Comparison of ENCODE assay signal across 8 cellular contexts in the genomic region with DNA sequence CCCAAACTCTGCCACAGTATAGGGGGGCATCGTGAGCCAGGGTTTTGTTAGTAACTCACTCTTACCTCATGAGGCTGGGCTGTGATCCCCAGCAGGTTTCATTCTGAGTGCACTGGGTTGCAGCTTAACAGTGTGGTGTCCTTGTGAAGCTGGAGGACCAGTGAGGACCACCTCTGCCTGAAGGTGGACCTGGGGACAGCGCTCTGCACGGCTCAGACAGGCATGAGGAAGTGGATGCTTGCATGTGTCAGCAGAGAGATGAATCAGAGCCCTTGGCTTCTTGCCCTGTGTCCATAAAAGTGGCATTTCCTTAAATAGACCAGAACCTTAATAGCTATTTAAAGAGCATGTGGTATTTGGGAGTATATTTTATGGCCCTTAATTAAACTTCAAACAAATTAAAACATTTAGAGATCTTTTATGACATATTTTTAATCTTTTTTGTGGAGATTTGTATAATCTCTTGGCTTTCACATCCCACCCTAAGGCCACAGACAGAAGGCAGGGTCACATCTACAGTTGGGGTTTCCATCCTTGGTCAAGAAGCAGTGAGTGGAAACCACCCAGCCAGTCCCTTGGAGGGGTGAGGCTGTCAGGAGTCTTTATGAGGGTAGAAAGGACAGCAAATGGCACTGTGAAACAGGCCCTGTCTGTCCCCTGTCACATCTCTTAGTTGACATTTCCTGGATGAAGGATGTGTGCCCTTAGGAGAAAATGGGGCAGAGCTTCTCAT. TPM values are rescaled to one million over a fixed set of nuclear protein-coding genes. Genes with fewer than 3 reads are reported as not detected.
A peak's percentile ranks its signal among the peaks of the same experiment; 100 is the strongest.
DNase-seq lines count a peak whose midpoint lies in the region; ATAC-seq, FAIRE-seq and TF ChIP-seq lines count a peak whose summit lies in the region.

No MANE protein-coding gene starts in this region.

- ATAC-seq in stimulated activated effector memory CD8-positive, alpha-beta T cell treated with anti-CD3 and anti-CD28 coated beads, Interleukin-12 subunit alpha, Interleukin-12 subunit beta, amount 100 ng/mL, for 72 hours: peak; percentile 82
- no peak for ATAC-seq in HG03521 (IDR thresholded peaks at IDR 0.05; ENCODE audit: unreplicated experiment)
- ATAC-seq in HG02981 (IDR thresholded peaks at IDR 0.05; ENCODE audit: unreplicated experiment): no peak

- H3K4me1 ChIP-seq in astrocyte (ENCODE audit: insufficient read depth, low read length): peaks cover 25% of the 10 kb centered on the region

- no peaks in the 10 kb centered on the region for H3K36me3 ChIP-seq in astrocyte (ENCODE audit: insufficient read depth, low read length)

- intact Hi-C loops in activated naive CD4-positive, alpha-beta T cell treated with anti-CD3 and anti-CD28 coated beads for 36 hours (cut with micrococcal nuclease): no loop called here

- CTCF ChIA-PET in activated naive CD4-positive, alpha-beta T cell treated with anti-CD3 and anti-CD28 coated beads for 36 hours (lab: Charles Lee): interaction anchor here (1.1 kb wide), 1 partner anchor 19 kb away, joined by 4 read pairs; no protein-coding TSS in a partner anchor

- H3K27me3 ChIP-seq in astrocyte (ENCODE audit: insufficient read depth, low read length): no peaks in the 10 kb centered on the region

- no peaks in the 10 kb centered on the region for H3K9me3 ChIP-seq in astrocyte (ENCODE audit: insufficient read depth, low read depth, low read length)

- no peak overlapping the region for H3K4me3 ChIP-seq in astrocyte (ENCODE audit: insufficient read depth, low read depth, low read length)

- peaks cover 2% of the 10 kb centered on the region for H3K79me2 ChIP-seq in astrocyte (ENCODE audit: insufficient read depth, low read length)

- H3K27me3 Mint-ChIP-seq in activated naive CD4-positive, alpha-beta T cell treated with anti-CD3 and anti-CD28 coated beads for 36 hours (ENCODE audit: low read depth): no peaks in the 10 kb centered on the region
- no peaks in the 10 kb centered on the region for H3K27me3 Mint-ChIP-seq in astrocyte (ENCODE audit: low read depth, unreplicated experiment)

- H3K4me2 ChIP-seq in astrocyte (ENCODE audit: low read length): peak overlapping the region; percentile 58

- no peak for DNase-seq in activated naive CD4-positive, alpha-beta T cell treated with anti-CD3 and anti-CD28 coated beads for 36 hours
- DNase-seq in activated naive CD4-positive, alpha-beta T cell treated with Interleukin-2 at 50 U/mL for 16 hours: no peak
- DNase-seq in NCI-H2029 treated with DMSO at 0.1 percent for 48 hours (lab: John Stamatoyannopoulos, UW) (peak; percentile 66), astrocyte (ENCODE audit: low read depth) (peak; percentile 93), inferior parietal cortex (ENCODE audit: extremely low spot score) (peak; percentile 29)
- DNase-seq in stimulated activated effector memory CD8-positive, alpha-beta T cell treated with anti-CD3 and anti-CD28 coated beads, Interleukin-12 subunit alpha, Interleukin-12 subunit beta, amount 100 ng/mL, for 72 hours (ENCODE audit: low spot score in 2 of 2): no peak

- H3K36me3 Mint-ChIP-seq in activated naive CD4-positive, alpha-beta T cell treated with anti-CD3 and anti-CD28 coated beads for 36 hours (ENCODE audit: low read depth): peaks cover 15% of the 10 kb centered on the region
- H3K36me3 Mint-ChIP-seq in astrocyte (ENCODE audit: low read depth, unreplicated experiment): peaks cover 34% of the 10 kb centered on the region
- peaks cover 59% of the 10 kb centered on the region for H3K36me3 Mint-ChIP-seq in stimulated activated effector memory CD8-positive, alpha-beta T cell treated with anti-CD3 and anti-CD28 coated beads, Interleukin-12 subunit alpha, Interleukin-12 subunit beta, amount 100 ng/mL, for 72 hours

- H3K27ac Mint-ChIP-seq in activated naive CD4-positive, alpha-beta T cell treated with anti-CD3 and anti-CD28 coated beads for 36 hours: peak overlapping the region; percentile 46
- H3K27ac Mint-ChIP-seq in astrocyte (ENCODE audit: unreplicated experiment): no peak overlapping the region
- peak overlapping the region; percentile 90 for H3K27ac Mint-ChIP-seq in stimulated activated effector memory CD8-positive, alpha-beta T cell treated with anti-CD3 and anti-CD28 coated beads, Interleukin-12 subunit alpha, Interleukin-12 subunit beta, amount 100 ng/mL, for 72 hours

- peak overlapping the region; percentile 35 for H3K27ac ChIP-seq in astrocyte (ENCODE audit: low read depth, low read length)

- no peak overlapping the region for H3K9ac ChIP-seq in astrocyte (ENCODE audit: low read length)

- H3K9me3 Mint-ChIP-seq in activated naive CD4-positive, alpha-beta T cell treated with anti-CD3 and anti-CD28 coated beads for 36 hours: no peaks in the 10 kb centered on the region
- H3K9me3 Mint-ChIP-seq in astrocyte (ENCODE audit: unreplicated experiment): no peaks in the 10 kb centered on the region
- no peaks in the 10 kb centered on the region for H3K9me3 Mint-ChIP-seq in stimulated activated effector memory CD8-positive, alpha-beta T cell treated with anti-CD3 and anti-CD28 coated beads, Interleukin-12 subunit alpha, Interleukin-12 subunit beta, amount 100 ng/mL, for 72 hours

- H3K4me3 Mint-ChIP-seq in activated naive CD4-positive, alpha-beta T cell treated with anti-CD3 and anti-CD28 coated beads for 36 hours: no peak overlapping the region
- peak overlapping the region; percentile 45 for H3K4me3 Mint-ChIP-seq in astrocyte (ENCODE audit: unreplicated experiment)
- H3K4me3 Mint-ChIP-seq in stimulated activated effector memory CD8-positive, alpha-beta T cell treated with anti-CD3 and anti-CD28 coated beads, Interleukin-12 subunit alpha, Interleukin-12 subunit beta, amount 100 ng/mL, for 72 hours: peak overlapping the region; percentile 81

- peaks cover 21% of the 10 kb centered on the region for H4K20me1 ChIP-seq in astrocyte (ENCODE audit: insufficient read depth, low read length)

- H2AFZ ChIP-seq in astrocyte (ENCODE audit: low read depth, low read length): no peak overlapping the region

- H3K4me1 Mint-ChIP-seq in activated naive CD4-positive, alpha-beta T cell treated with anti-CD3 and anti-CD28 coated beads for 36 hours (ENCODE audit: low read depth): peaks cover 48% of the 10 kb centered on the region
- peaks cover 55% of the 10 kb centered on the region for H3K4me1 Mint-ChIP-seq in astrocyte (ENCODE audit: low read depth, unreplicated experiment)
- H3K4me1 Mint-ChIP-seq in stimulated activated effector memory CD8-positive, alpha-beta T cell treated with anti-CD3 and anti-CD28 coated beads, Interleukin-12 subunit alpha, Interleukin-12 subunit beta, amount 100 ng/mL, for 72 hours: peaks cover 70% of the 10 kb centered on the region

- peak; percentile 97 for FAIRE-seq in astrocyte (lab: Jason Lieb, UNC)

- TF ChIP-seq CTCF in astrocyte (IDR thresholded peaks at IDR 0.05; ENCODE audit: insufficient read depth, low read depth, low read length): no peak

RNA-seq across cellular contexts. Expression of gene ADORA2A, which starts 24.8 kb away (rescaled TPM):
- 10 to 100 TPM; 37.6 to 38.0 TPM for total RNA-seq in activated naive CD4-positive, alpha-beta T cell treated with anti-CD3 and anti-CD28 coated beads for 36 hours
- 2.2 and 3.9 TPM in 2 replicates for total RNA-seq in astrocyte

Comparison
In these comparisons a context has a peak if more than half of its experiments do, and no peak if none do; other contexts are left out.
1. DNase-seq: peak in NCI-H2029 treated with DMSO at 0.1 percent for 48 hours (single experiment), astrocyte (single experiment) and inferior parietal cortex (single experiment); none in activated naive CD4-positive, alpha-beta T cell treated with anti-CD3 and anti-CD28 coated beads for 36 hours (single experiment), activated naive CD4-positive, alpha-beta T cell treated with Interleukin-2 at 50 U/mL for 16 hours (single experiment) and stimulated activated effector memory CD8-positive, alpha-beta T cell treated with anti-CD3 and anti-CD28 coated beads, Interleukin-12 subunit alpha, Interleukin-12 subunit beta, amount 100 ng/mL, for 72 hours (0 of 2).